In genomic region chr1:212690816-212691403, GRCh38 we compare ENCODE assay signal across 1 cellular context.
TF ChIP-seq lines count a peak whose summit lies in the region.

No MANE protein-coding gene starts in this region.

TF ChIP-seq in K562, 482 proteins besides CTCF, POLR2A, EP300 and RAD21:
- TF ChIP-seq ZC3H8 (IDR thresholded peaks at IDR 0.05) (no peak), EZH2 (IDR thresholded peaks at IDR 0.05; ENCODE audit: borderline replicate concordance, low read depth, low read length) (0 out of 2 replicates have a peak, but pooled peaks have one; percentile 18)
